12 cellular contexts compared by ENCODE assay signal in genomic region chr1:156658945-156659574, GRCh38. TPM values are rescaled to one million over a fixed set of nuclear protein-coding genes. Genes with fewer than 3 reads are reported as not detected.
A peak's percentile ranks its signal among the peaks of the same experiment; 100 is the strongest.
DNase-seq lines count a peak whose midpoint lies in the region; ATAC-seq, FAIRE-seq and TF ChIP-seq lines count a peak whose summit lies in the region.
"Had no signal": no experiment of that assay in that cellular context is flagged by ENCODE, and none has a peak within 500 bp of the region (broad histone marks: within the 10 kb centered on the region; RNA-seq: fewer than 3 reads in every experiment).

No MANE protein-coding gene starts in this region.

- CTCF ChIA-PET in HepG2 (lab: Yijun Ruan, JAX; ENCODE audit: low intra/inter-chr PET ratio, low total read pairs) (interaction anchor here (1.3 to 6.4 kb wide), 5 partner anchors 15 to 66 kb away, joined by 4 to 166 read pairs (median 9); partner anchors contain the start of gene NES), HEK293T (lab: Yijun Ruan, JAX) (interaction anchor here (0.6 to 8.3 kb wide), 16 partner anchors 10 to 200 kb away, joined by 3 to 97 read pairs (median 6); partner anchors contain the start of genes CRABP2, HAPLN2, HDGF and NES)

- POLR2A ChIA-PET in HepG2 (lab: Yijun Ruan, JAX) (interaction anchor here (1.0 to 11.4 kb wide), 4 partner anchors 15 to 108 kb away, joined by 3 to 189 read pairs (median 4); partner anchors contain the start of genes HDGF, NES and PRCC), HEK293T (lab: Yijun Ruan, JAX) (interaction anchor here (0.7 to 5.2 kb wide), 5 partner anchors 18 to 68 kb away, joined by 3 to 122 read pairs (median 23); partner anchors contain the start of genes ISG20L2, METTL25B and NES)

- H2BK12ac ChIP-seq in mesenchymal stem cell (ENCODE audit: low read length in 2 of 2), result peak overlapping the region in 1 of 2 experiments; percentile 13

- H3K4me2 ChIP-seq in HepG2 (ENCODE audit: low read depth, low read length) (peak overlapping the region; percentile 96), mesenchymal stem cell (ENCODE audit: low read length, poor library complexity, severe bottlenecking) (no peak overlapping the region)

- ATAC-seq in HepG2 (no peak), right lobe of liver (no peak)
- ATAC-seq in activated naive CD8-positive, alpha-beta T cell treated with anti-CD3 and anti-CD28 coated beads, Interleukin-2, amount 50 U/mL, for 24 hours, result no peak

- no peak overlapping the region for H3K14ac ChIP-seq in mesenchymal stem cell (ENCODE audit: low read length in 2 of 2)

- H3K4me3 Mint-ChIP-seq in activated naive CD8-positive, alpha-beta T cell treated with anti-CD3 and anti-CD28 coated beads, Interleukin-2, amount 50 U/mL, for 24 hours, result peak overlapping the region; percentile 59
- H3K4me3 Mint-ChIP-seq: WTC11 had no signal

- H3K79me1 ChIP-seq in mesenchymal stem cell (replicated peaks; ENCODE audit: low read length, poor library complexity, severe bottlenecking), result peaks cover 13% of the 10 kb centered on the region

- H3K36me3 ChIP-seq in HepG2 (replicated peaks in 1 of 2; ENCODE audit: control insufficient read depth in 1 of 2, insufficient read depth in 2 of 2, low read length in 2 of 2) (peaks cover 1 to 5% of the 10 kb centered on the region in 2 experiments; a peak in 1 of 5 replicates), right lobe of liver (no peaks in the 10 kb centered on the region), mesenchymal stem cell (ENCODE audit: control insufficient read depth in 1 of 2, insufficient read depth in 2 of 2, low read depth in 1 of 2, low read length in 2 of 2) (peaks cover 0 to 2% of the 10 kb centered on the region in 2 experiments), esophagus muscularis mucosa (no peaks in the 10 kb centered on the region)

- no TSS peak for BruUV-seq in HepG2 (replicated peaks; lab: Mats Ljungman, UMichigan)

- H3K4me1 ChIP-seq in HepG2 (ENCODE audit: insufficient read depth, low read length) (peaks cover 71% of the 10 kb centered on the region), right lobe of liver (peaks cover 0 to 11% (median 4%) of the 10 kb centered on the region in 4 donors), mesenchymal stem cell (ENCODE audit: control insufficient read depth, insufficient read depth, low read depth, low read length) (peaks cover 50% of the 10 kb centered on the region), esophagus muscularis mucosa (peaks cover 63 to 74% (median 70%) of the 10 kb centered on the region in 4 donors)

- TF ChIP-seq POLR2A in HepG2 (IDR thresholded peaks at IDR 0.05; ENCODE audit: insufficient read depth in 1 of 2, low read depth in 2 of 2, low read length in 2 of 2) (no peak), right lobe of liver (IDR thresholded peaks at IDR 0.05) (no peak), esophagus muscularis mucosa (IDR thresholded peaks at IDR 0.05; ENCODE audit: low read depth) (no peak)

- peak overlapping the region; percentile 54 for H4K91ac ChIP-seq in mesenchymal stem cell (ENCODE audit: low read length)

- peak overlapping the region; percentile 44 for H2BK15ac ChIP-seq in mesenchymal stem cell (ENCODE audit: low read depth, poor library complexity, severe bottlenecking)

- H3K4me3 ChIP-seq in HepG2 (replicated peaks in 1 of 3; ENCODE audit: insufficient read depth in 1 of 3, low read depth in 2 of 3, low read length in 3 of 3), result peak overlapping the region in 2 of 3 experiments; percentile 31 to 72; a peak in 3 of 6 replicates
- no peak overlapping the region for H3K4me3 ChIP-seq in right lobe of liver
- H3K4me3 ChIP-seq in mesenchymal stem cell (ENCODE audit: insufficient read depth in 1 of 2, low read depth in 1 of 2, low read length in 2 of 2), result no peak overlapping the region
- H3K4me3 ChIP-seq in esophagus muscularis mucosa, result no peak overlapping the region

- FAIRE-seq in HepG2 (lab: Jason Lieb, UNC), result no peak

- H3K27ac Mint-ChIP-seq in activated naive CD8-positive, alpha-beta T cell treated with anti-CD3 and anti-CD28 coated beads, Interleukin-2, amount 50 U/mL, for 24 hours, result no peak overlapping the region
- H3K27ac Mint-ChIP-seq: WTC11 had no signal

- H3K9me3 Mint-ChIP-seq in activated naive CD8-positive, alpha-beta T cell treated with anti-CD3 and anti-CD28 coated beads, Interleukin-2, amount 50 U/mL, for 24 hours, result no peaks in the 10 kb centered on the region
- H3K9me3 Mint-ChIP-seq: WTC11 had no signal

- no peaks in the 10 kb centered on the region for H3K36me3 Mint-ChIP-seq in activated naive CD8-positive, alpha-beta T cell treated with anti-CD3 and anti-CD28 coated beads, Interleukin-2, amount 50 U/mL, for 24 hours (ENCODE audit: low read depth)
- H3K36me3 Mint-ChIP-seq: WTC11 had no signal

- no peak overlapping the region for H2AFZ ChIP-seq in HepG2 (ENCODE audit: low read length)
- H2AFZ ChIP-seq in mesenchymal stem cell (ENCODE audit: low read depth, low read length), result no peak overlapping the region

- H3K27ac ChIP-seq in HepG2 (ENCODE audit: extremely low read length, insufficient read depth, low read length) (no peak overlapping the region), right lobe of liver (no peak overlapping the region), mesenchymal stem cell (ENCODE audit: low read length, poor library complexity, severe bottlenecking) (no peak overlapping the region), esophagus muscularis mucosa (replicated peaks in 1 of 4) (peak overlapping the region in 2 of 4 donors; percentile 22 to 78)

- no peaks in the 10 kb centered on the region for H3K9me3 ChIP-seq in HepG2 (ENCODE audit: low read length)
- H3K9me3 ChIP-seq in right lobe of liver, result no peaks in the 10 kb centered on the region
- no peaks in the 10 kb centered on the region for H3K9me3 ChIP-seq in mesenchymal stem cell (ENCODE audit: control insufficient read depth, low read length)
- no peaks in the 10 kb centered on the region for H3K9me3 ChIP-seq in esophagus muscularis mucosa

- WGBS in HepG2 (ENCODE audit: low lambda C conversion rate), result 95% methylated on average over 8 of the region's 10 CpGs
- WGBS in right lobe of liver (ENCODE audit: insufficient coverage, low coverage, low lambda C conversion rate, missing lambda C conversion rate), result 82% methylated on average over 1 of the region's 10 CpGs
- WGBS in mesenchymal stem cell, result 97% methylated on average over 5 of the region's 10 CpGs
- 68% methylated on average over 10 of the region's 10 CpGs for WGBS in esophagus muscularis mucosa

- H3K27me3 ChIP-seq in HepG2 (ENCODE audit: control insufficient read depth in 1 of 2, insufficient read depth in 2 of 2, low read length in 2 of 2) (no peaks in the 10 kb centered on the region; a peak in 1 of 5 replicates), right lobe of liver (no peaks in the 10 kb centered on the region), mesenchymal stem cell (ENCODE audit: control insufficient read depth in 1 of 2, insufficient read depth in 1 of 2, low read length in 2 of 2) (peaks cover 33 to 37% of the 10 kb centered on the region in 2 experiments), esophagus muscularis mucosa (peaks cover 0 to 32% (median 6%) of the 10 kb centered on the region in 4 donors)

- TF ChIP-seq CTCF in HepG2 (CRISPR knock-in tag; IDR thresholded peaks at IDR 0.05), result no peak
- TF ChIP-seq CTCF in right lobe of liver (IDR thresholded peaks at IDR 0.05), result no peak
- TF ChIP-seq CTCF in esophagus muscularis mucosa (IDR thresholded peaks at IDR 0.05), result no peak

- H3K4ac ChIP-seq in mesenchymal stem cell (ENCODE audit: low read depth in 1 of 2, low read length in 2 of 2), result no peak overlapping the region

- H3K4me1 Mint-ChIP-seq in activated naive CD8-positive, alpha-beta T cell treated with anti-CD3 and anti-CD28 coated beads, Interleukin-2, amount 50 U/mL, for 24 hours, result peaks cover 49% of the 10 kb centered on the region

- H3K27me3 Mint-ChIP-seq in activated naive CD8-positive, alpha-beta T cell treated with anti-CD3 and anti-CD28 coated beads, Interleukin-2, amount 50 U/mL, for 24 hours, result peaks cover 36% of the 10 kb centered on the region

- H3K79me2 ChIP-seq in HepG2 (ENCODE audit: insufficient read depth, low read length), result peaks cover 20% of the 10 kb centered on the region

- in situ Hi-C loops in HepG2 (cut with HindIII; ENCODE audit: extremely low pct_ligation_motif_present, low pct_unique_long_range_greater_than_20kb), result no loop called here

- TF ChIP-seq EP300 in HepG2 (IDR thresholded peaks at IDR 0.05; ENCODE audit: low read depth in 2 of 2, low read length in 2 of 2) (no peak), HepG2 (CRISPR knock-in tag; IDR thresholded peaks at IDR 0.05; ENCODE audit: borderline replicate concordance) (no peak), esophagus muscularis mucosa (IDR thresholded peaks at IDR 0.05) (no peak)

- intact Hi-C loops in HepG2 (cut with micrococcal nuclease; ENCODE audit: unreplicated experiment) (no loop called here), right lobe of liver (cut with DNase I) (no loop called here), esophagus muscularis mucosa (cut with DNase I) (loop anchor here (1.0 to 10.0 kb wide), 2 partner anchors 19 to 74 kb away; no protein-coding TSS in a partner anchor)

- H2AK5ac ChIP-seq in mesenchymal stem cell (ENCODE audit: low read length, severe bottlenecking), result no peak overlapping the region

- peaks cover 58% of the 10 kb centered on the region for H4K20me1 ChIP-seq in HepG2 (ENCODE audit: insufficient read depth, low read length)

- no peak overlapping the region for H2BK5ac ChIP-seq in mesenchymal stem cell (ENCODE audit: low read depth, low read length, poor library complexity, severe bottlenecking)

- TF ChIP-seq RAD21 in HepG2 (CRISPR knock-in tag; IDR thresholded peaks at IDR 0.05), result no peak

- no peak overlapping the region for H3K23ac ChIP-seq in mesenchymal stem cell (ENCODE audit: low read length in 2 of 2)

- H3K9ac ChIP-seq in HepG2 (ENCODE audit: insufficient read depth, low read depth, low read length) (peak overlapping the region; percentile 72), mesenchymal stem cell (ENCODE audit: low read length) (peak overlapping the region; percentile 78)

- H3K18ac ChIP-seq in mesenchymal stem cell (ENCODE audit: low read depth in 1 of 2, low read length in 2 of 2), result peak overlapping the region in 1 of 2 experiments; percentile 57

- H4K8ac ChIP-seq in mesenchymal stem cell (ENCODE audit: low read length), result no peak overlapping the region

- H2BK120ac ChIP-seq in mesenchymal stem cell (ENCODE audit: low read depth, low read length), result no peak overlapping the region

- DNase-seq in HepG2 (ENCODE audit: low spot score) (no peak), right lobe of liver (no peak), mesenchymal stem cell (no peak), NCI-H2171 treated with DMSO at 0.1 percent for 48 hours (lab: John Stamatoyannopoulos, UW) (no peak), HEK293T (ENCODE audit: extremely low spot score) (no peak), GM19240 (ENCODE audit: insufficient read length, low spot score) (no peak), esophagus muscularis mucosa (ENCODE audit: extremely low spot score) (no peak)
- no peak for DNase-seq in activated naive CD8-positive, alpha-beta T cell treated with anti-CD3 and anti-CD28 coated beads, Interleukin-2, amount 50 U/mL, for 24 hours
- DNase-seq: aorta had no signal

RNA-seq across cellular contexts. Expression of gene BCAN, which starts 17.1 kb away (rescaled TPM):
- total RNA-seq in HepG2 (2016; rRNA removed; fragmentation: Illumina TruSeq; extraction: Trizol), result not detected in 2 replicates
- not detected in 2 replicates for total RNA-seq in HepG2 (2016; cell fraction: cytosol; rRNA removed; fragmentation: Illumina TruSeq; extraction: Trizol; ENCODE audit: low read depth)
- not detected in 2 replicates for total RNA-seq in HepG2 (2016; cell fraction: insoluble cytoplasmic fraction; rRNA removed; fragmentation: Illumina TruSeq; extraction: Trizol)
- total RNA-seq in HepG2 (2016; cell fraction: membrane; rRNA removed; fragmentation: Illumina TruSeq; extraction: Trizol), result not detected in 2 replicates
- total RNA-seq in HepG2 (2016; cell fraction: nucleus; rRNA removed; fragmentation: Illumina TruSeq; extraction: Trizol), result not detected in 2 replicates
- polyA plus RNA-seq in HepG2 (2011; rRNA removed), result not detected in 2 replicates
- not detected in 2 replicates for polyA plus RNA-seq in HepG2 (2011; cell fraction: cytosol; rRNA removed)
- 0.24 TPM in 1 of 2 replicates, not detected in the other for polyA plus RNA-seq in HepG2 (2011; cell fraction: nucleus; rRNA removed)
- 0.21 TPM in 2 replicates for polyA plus RNA-seq in HepG2 (2012)
- polyA plus RNA-seq in HepG2 (2016; cell fraction: cytosol; fragmentation: Illumina TruSeq; extraction: Trizol; ENCODE audit: low read depth), result not detected in 2 replicates
- not detected in 2 replicates for polyA plus RNA-seq in HepG2 (2016; cell fraction: insoluble cytoplasmic fraction; fragmentation: Illumina TruSeq; extraction: Trizol; ENCODE audit: low read depth)
- polyA plus RNA-seq in HepG2 (2016; cell fraction: membrane; fragmentation: Illumina TruSeq; extraction: Trizol; ENCODE audit: low read depth), result not detected in 2 replicates
- not detected in 2 replicates for polyA plus RNA-seq in HepG2 (2016; cell fraction: nucleus; fragmentation: Illumina TruSeq; extraction: Trizol; ENCODE audit: insufficient read depth, low read depth)
- not detected in 2 replicates for polyA minus RNA-seq in HepG2 (2011; rRNA and poly(A)+ RNA removed; ENCODE audit: low replicate concordance)
- not detected in 2 replicates for polyA minus RNA-seq in HepG2 (2011; cell fraction: cytosol; rRNA and poly(A)+ RNA removed)
- polyA minus RNA-seq in HepG2 (2011; cell fraction: nucleus; rRNA and poly(A)+ RNA removed), result not detected in 2 replicates
- not detected for total RNA-seq in right lobe of liver
- 0.33 TPM for polyA plus RNA-seq in mesenchymal stem cell (2013, experiment 1 of 2)
- 0.23 TPM for polyA plus RNA-seq in mesenchymal stem cell (2013, experiment 2 of 2)
- total RNA-seq in esophagus muscularis mucosa, result 1 to 10 TPM in 1 of 4 donors, under 1 TPM in 2, not detected in 1; 0.45 to 1.0 (median 0.99) TPM
- total RNA-seq: HT-29, liver had no signal

RNA-seq across cellular contexts. Expression of gene NES, which starts 18.1 kb away (rescaled TPM):
- total RNA-seq in HepG2 (2016; rRNA removed; fragmentation: Illumina TruSeq; extraction: Trizol) (12.7 and 16.6 TPM in 2 replicates), right lobe of liver (1 to 10 TPM; 1.1 to 7.5 (median 2.6) TPM), esophagus muscularis mucosa (10 to 100 TPM; 16.6 to 37.4 (median 32.5) TPM)
- total RNA-seq in HepG2 (2016; cell fraction: cytosol; rRNA removed; fragmentation: Illumina TruSeq; extraction: Trizol; ENCODE audit: low read depth), result 0.30 and 0.53 TPM in 2 replicates
- total RNA-seq in HepG2 (2016; cell fraction: insoluble cytoplasmic fraction; rRNA removed; fragmentation: Illumina TruSeq; extraction: Trizol), result 9.1 and 18.2 TPM in 2 replicates
- total RNA-seq in HepG2 (2016; cell fraction: membrane; rRNA removed; fragmentation: Illumina TruSeq; extraction: Trizol), result 1.4 and 1.5 TPM in 2 replicates
- total RNA-seq in HepG2 (2016; cell fraction: nucleus; rRNA removed; fragmentation: Illumina TruSeq; extraction: Trizol), result 11.7 and 13.1 TPM in 2 replicates
- polyA plus RNA-seq in HepG2 (2011; rRNA removed), result 1.7 and 2.5 TPM in 2 replicates
- polyA plus RNA-seq in HepG2 (2011; cell fraction: cytosol; rRNA removed), result 1.1 and 1.2 TPM in 2 replicates
- polyA plus RNA-seq in HepG2 (2011; cell fraction: nucleus; rRNA removed), result 9.3 and 9.7 TPM in 2 replicates
- 3.5 and 3.6 TPM in 2 replicates for polyA plus RNA-seq in HepG2 (2012)
- 0.32 and 0.38 TPM in 2 replicates for polyA plus RNA-seq in HepG2 (2016; cell fraction: cytosol; fragmentation: Illumina TruSeq; extraction: Trizol; ENCODE audit: low read depth)
- polyA plus RNA-seq in HepG2 (2016; cell fraction: insoluble cytoplasmic fraction; fragmentation: Illumina TruSeq; extraction: Trizol; ENCODE audit: low read depth), result 8.6 and 10.8 TPM in 2 replicates
- 0.46 and 0.93 TPM in 2 replicates for polyA plus RNA-seq in HepG2 (2016; cell fraction: membrane; fragmentation: Illumina TruSeq; extraction: Trizol; ENCODE audit: low read depth)
- 27.3 and 27.7 TPM in 2 replicates for polyA plus RNA-seq in HepG2 (2016; cell fraction: nucleus; fragmentation: Illumina TruSeq; extraction: Trizol; ENCODE audit: insufficient read depth, low read depth)
- 0.91 and 2.7 TPM in 2 replicates for polyA minus RNA-seq in HepG2 (2011; rRNA and poly(A)+ RNA removed; ENCODE audit: low replicate concordance)
- polyA minus RNA-seq in HepG2 (2011; cell fraction: cytosol; rRNA and poly(A)+ RNA removed), result 2.4 and 2.5 TPM in 2 replicates
- polyA minus RNA-seq in HepG2 (2011; cell fraction: nucleus; rRNA and poly(A)+ RNA removed), result 1.5 and 1.7 TPM in 2 replicates
- polyA plus RNA-seq in mesenchymal stem cell (2013, experiment 1 of 2), result 49.2 TPM
- polyA plus RNA-seq in mesenchymal stem cell (2013, experiment 2 of 2), result 45.3 TPM

RNA-seq across cellular contexts. Expression of gene HAPLN2, which starts 39.8 kb away (rescaled TPM):
- total RNA-seq in HepG2 (2016; rRNA removed; fragmentation: Illumina TruSeq; extraction: Trizol) (not detected in 2 replicates), right lobe of liver (not detected), esophagus muscularis mucosa (1 to 10 TPM in 3 of 4 donors, under 1 TPM in 1; 0.83 to 5.1 (median 2.2) TPM)
- not detected in 2 replicates for total RNA-seq in HepG2 (2016; cell fraction: cytosol; rRNA removed; fragmentation: Illumina TruSeq; extraction: Trizol; ENCODE audit: low read depth)
- total RNA-seq in HepG2 (2016; cell fraction: insoluble cytoplasmic fraction; rRNA removed; fragmentation: Illumina TruSeq; extraction: Trizol), result not detected in 2 replicates
- total RNA-seq in HepG2 (2016; cell fraction: membrane; rRNA removed; fragmentation: Illumina TruSeq; extraction: Trizol), result not detected in 2 replicates
- total RNA-seq in HepG2 (2016; cell fraction: nucleus; rRNA removed; fragmentation: Illumina TruSeq; extraction: Trizol), result not detected in 2 replicates
- polyA plus RNA-seq in HepG2 (2011; rRNA removed), result 0.09 TPM in 1 of 2 replicates, not detected in the other
- polyA plus RNA-seq in HepG2 (2011; cell fraction: cytosol; rRNA removed), result not detected in 2 replicates
- 0.40 and 0.62 TPM in 2 replicates for polyA plus RNA-seq in HepG2 (2011; cell fraction: nucleus; rRNA removed)
- 0.19 TPM in 1 of 2 replicates, not detected in the other for polyA plus RNA-seq in HepG2 (2012)
- polyA plus RNA-seq in HepG2 (2016; cell fraction: cytosol; fragmentation: Illumina TruSeq; extraction: Trizol; ENCODE audit: low read depth), result not detected in 2 replicates
- not detected in 2 replicates for polyA plus RNA-seq in HepG2 (2016; cell fraction: insoluble cytoplasmic fraction; fragmentation: Illumina TruSeq; extraction: Trizol; ENCODE audit: low read depth)
- polyA plus RNA-seq in HepG2 (2016; cell fraction: membrane; fragmentation: Illumina TruSeq; extraction: Trizol; ENCODE audit: low read depth), result not detected in 2 replicates
- polyA plus RNA-seq in HepG2 (2016; cell fraction: nucleus; fragmentation: Illumina TruSeq; extraction: Trizol; ENCODE audit: insufficient read depth, low read depth), result not detected in 2 replicates
- not detected in 2 replicates for polyA minus RNA-seq in HepG2 (2011; rRNA and poly(A)+ RNA removed; ENCODE audit: low replicate concordance)
- polyA minus RNA-seq in HepG2 (2011; cell fraction: cytosol; rRNA and poly(A)+ RNA removed), result not detected in 2 replicates
- polyA minus RNA-seq in HepG2 (2011; cell fraction: nucleus; rRNA and poly(A)+ RNA removed), result not detected in 2 replicates
- 0.07 TPM for polyA plus RNA-seq in mesenchymal stem cell (2013, experiment 1 of 2)
- polyA plus RNA-seq in mesenchymal stem cell (2013, experiment 2 of 2), result 0.07 TPM

RNA-seq across cellular contexts. Expression of gene CRABP2, which starts 46.3 kb away (rescaled TPM):
- total RNA-seq in HepG2 (2016; rRNA removed; fragmentation: Illumina TruSeq; extraction: Trizol) (0.21 and 0.60 TPM in 2 replicates), right lobe of liver (under 1 TPM in 1 of 6 experiments, not detected in 5; 0.24 TPM), esophagus muscularis mucosa (1 to 10 TPM; 1.2 to 6.4 (median 2.7) TPM)
- total RNA-seq in HepG2 (2016; cell fraction: cytosol; rRNA removed; fragmentation: Illumina TruSeq; extraction: Trizol; ENCODE audit: low read depth), result not detected in 2 replicates
- 0.28 TPM in 1 of 2 replicates, not detected in the other for total RNA-seq in HepG2 (2016; cell fraction: insoluble cytoplasmic fraction; rRNA removed; fragmentation: Illumina TruSeq; extraction: Trizol)
- not detected in 2 replicates for total RNA-seq in HepG2 (2016; cell fraction: membrane; rRNA removed; fragmentation: Illumina TruSeq; extraction: Trizol)
- total RNA-seq in HepG2 (2016; cell fraction: nucleus; rRNA removed; fragmentation: Illumina TruSeq; extraction: Trizol), result not detected in 2 replicates
- polyA plus RNA-seq in HepG2 (2011; rRNA removed), result 0.37 and 0.40 TPM in 2 replicates
- polyA plus RNA-seq in HepG2 (2011; cell fraction: cytosol; rRNA removed), result 0.14 and 0.16 TPM in 2 replicates
- 0.50 and 0.85 TPM in 2 replicates for polyA plus RNA-seq in HepG2 (2011; cell fraction: nucleus; rRNA removed)
- polyA plus RNA-seq in HepG2 (2012), result 1.3 TPM in 1 of 2 replicates, not detected in the other
- polyA plus RNA-seq in HepG2 (2016; cell fraction: cytosol; fragmentation: Illumina TruSeq; extraction: Trizol; ENCODE audit: low read depth), result 0.24 TPM in 1 of 2 replicates, not detected in the other
- polyA plus RNA-seq in HepG2 (2016; cell fraction: insoluble cytoplasmic fraction; fragmentation: Illumina TruSeq; extraction: Trizol; ENCODE audit: low read depth), result 0.57 and 0.99 TPM in 2 replicates
- not detected in 2 replicates for polyA plus RNA-seq in HepG2 (2016; cell fraction: membrane; fragmentation: Illumina TruSeq; extraction: Trizol; ENCODE audit: low read depth)
- 0.51 and 1.8 TPM in 2 replicates for polyA plus RNA-seq in HepG2 (2016; cell fraction: nucleus; fragmentation: Illumina TruSeq; extraction: Trizol; ENCODE audit: insufficient read depth, low read depth)
- polyA minus RNA-seq in HepG2 (2011; rRNA and poly(A)+ RNA removed; ENCODE audit: low replicate concordance), result 1.2 TPM in 1 of 2 replicates, not detected in the other
- polyA minus RNA-seq in HepG2 (2011; cell fraction: cytosol; rRNA and poly(A)+ RNA removed), result not detected in 2 replicates
- not detected in 2 replicates for polyA minus RNA-seq in HepG2 (2011; cell fraction: nucleus; rRNA and poly(A)+ RNA removed)
- 42.6 TPM for polyA plus RNA-seq in mesenchymal stem cell (2013, experiment 1 of 2)
- polyA plus RNA-seq in mesenchymal stem cell (2013, experiment 2 of 2), result 41.2 TPM

RNA-seq across cellular contexts. Expression of gene GPATCH4, which starts 57.8 kb away (rescaled TPM):
- total RNA-seq in HepG2 (2016; rRNA removed; fragmentation: Illumina TruSeq; extraction: Trizol), result 37.9 and 43.4 TPM in 2 replicates
- 7.3 and 7.7 TPM in 2 replicates for total RNA-seq in HepG2 (2016; cell fraction: cytosol; rRNA removed; fragmentation: Illumina TruSeq; extraction: Trizol; ENCODE audit: low read depth)
- 37.1 and 46.1 TPM in 2 replicates for total RNA-seq in HepG2 (2016; cell fraction: insoluble cytoplasmic fraction; rRNA removed; fragmentation: Illumina TruSeq; extraction: Trizol)
- 22.7 and 24.7 TPM in 2 replicates for total RNA-seq in HepG2 (2016; cell fraction: membrane; rRNA removed; fragmentation: Illumina TruSeq; extraction: Trizol)
- total RNA-seq in HepG2 (2016; cell fraction: nucleus; rRNA removed; fragmentation: Illumina TruSeq; extraction: Trizol), result 36.6 and 38.1 TPM in 2 replicates
- polyA plus RNA-seq in HepG2 (2011; rRNA removed), result 19.2 and 20.0 TPM in 2 replicates
- polyA plus RNA-seq in HepG2 (2011; cell fraction: cytosol; rRNA removed), result 13.1 and 21.0 TPM in 2 replicates
- 13.5 and 17.3 TPM in 2 replicates for polyA plus RNA-seq in HepG2 (2011; cell fraction: nucleus; rRNA removed)
- 26.6 and 33.5 TPM in 2 replicates for polyA plus RNA-seq in HepG2 (2012)
- polyA plus RNA-seq in HepG2 (2016; cell fraction: cytosol; fragmentation: Illumina TruSeq; extraction: Trizol; ENCODE audit: low read depth), result 11.1 and 11.2 TPM in 2 replicates
- 79.1 and 79.7 TPM in 2 replicates for polyA plus RNA-seq in HepG2 (2016; cell fraction: insoluble cytoplasmic fraction; fragmentation: Illumina TruSeq; extraction: Trizol; ENCODE audit: low read depth)
- 22.9 and 25.6 TPM in 2 replicates for polyA plus RNA-seq in HepG2 (2016; cell fraction: membrane; fragmentation: Illumina TruSeq; extraction: Trizol; ENCODE audit: low read depth)
- 59.3 and 65.1 TPM in 2 replicates for polyA plus RNA-seq in HepG2 (2016; cell fraction: nucleus; fragmentation: Illumina TruSeq; extraction: Trizol; ENCODE audit: insufficient read depth, low read depth)
- polyA minus RNA-seq in HepG2 (2011; rRNA and poly(A)+ RNA removed; ENCODE audit: low replicate concordance), result 24.3 and 141 TPM in 2 replicates
- polyA minus RNA-seq in HepG2 (2011; cell fraction: cytosol; rRNA and poly(A)+ RNA removed), result 9.7 and 9.9 TPM in 2 replicates
- 46.1 and 51.0 TPM in 2 replicates for polyA minus RNA-seq in HepG2 (2011; cell fraction: nucleus; rRNA and poly(A)+ RNA removed)
- total RNA-seq in right lobe of liver, result 10 to 100 TPM in 4 of 6 experiments, 1 to 10 TPM in 2; 7.0 to 25.3 (median 12.4) TPM
- 24.8 TPM for polyA plus RNA-seq in mesenchymal stem cell (2013, experiment 1 of 2)
- 25.4 TPM for polyA plus RNA-seq in mesenchymal stem cell (2013, experiment 2 of 2)
- 10 to 100 TPM; 22.6 to 32.8 (median 26.4) TPM for total RNA-seq in esophagus muscularis mucosa

Comparison
In these comparisons a context has a peak if more than half of its experiments do, and no peak if none do; other contexts are left out.
1. H3K4me3 ChIP-seq: peak in HepG2 (2 of 3); none in right lobe of liver (0 of 3), mesenchymal stem cell (0 of 2) and esophagus muscularis mucosa (0 of 4).